Comparison of ENCODE assay signal across 8 cellular contexts in the genomic region with DNA sequence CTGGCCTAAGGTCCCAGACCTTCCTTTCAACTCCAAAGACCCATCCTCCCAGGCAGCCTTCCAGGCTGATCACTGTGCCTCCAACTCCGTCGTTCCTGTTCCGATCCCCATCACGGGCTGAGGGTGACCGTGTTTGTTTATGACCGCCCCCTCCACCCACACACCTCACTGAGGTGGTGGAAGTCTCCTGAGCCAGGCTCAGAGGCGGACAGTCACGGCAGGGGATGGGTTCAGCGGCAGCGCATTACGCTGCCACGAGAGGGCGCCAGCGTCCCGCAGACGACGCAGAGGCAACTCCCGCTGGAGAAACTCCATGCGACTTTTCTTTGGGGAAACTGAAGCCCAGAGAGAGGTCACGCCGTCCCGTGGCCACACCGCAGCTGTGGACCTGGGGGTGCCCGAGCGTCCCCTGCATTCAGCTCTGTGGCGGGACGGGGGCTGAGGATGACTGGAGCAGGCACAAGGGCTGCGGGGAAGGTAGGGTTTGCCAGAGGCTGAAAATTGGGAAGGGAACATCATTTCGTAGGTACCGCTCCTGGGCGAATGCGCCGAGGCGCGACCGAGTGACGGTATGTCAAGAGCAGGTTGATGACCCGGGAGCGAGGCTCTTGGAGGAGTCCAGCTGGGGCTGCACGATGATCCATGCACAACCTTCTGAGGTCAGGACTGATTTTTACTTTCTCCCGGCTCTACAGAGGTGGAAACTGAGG. TPM values are rescaled to one million over a fixed set of nuclear protein-coding genes. Genes with fewer than 3 reads are reported as not detected.
A peak's percentile ranks its signal among the peaks of the same experiment; 100 is the strongest.
DNase-seq lines count a peak whose midpoint lies in the region; ATAC-seq and TF ChIP-seq lines count a peak whose summit lies in the region.

No MANE protein-coding gene starts in this region.

- intact Hi-C loops in mucosa of descending colon (cut with DNase I, micrococcal nuclease), result loop anchor here (2.0 to 5.0 kb wide), 2 partner anchors 50 to 52 kb away; no protein-coding TSS in a partner anchor

- peak overlapping the region; percentile 11 for H3K27ac ChIP-seq in epithelial cell of prostate

- ATAC-seq in HG03378 (IDR thresholded peaks at IDR 0.05; ENCODE audit: unreplicated experiment) (peak; percentile 47), mucosa of descending colon (peak; percentile 90)

- H3K4me3 ChIP-seq in mucosa of descending colon, result no peak overlapping the region

- DNase-seq in NCI-H510A treated with DMSO at 0.1 percent for 48 hours (lab: John Stamatoyannopoulos, UW), result peak; percentile 71
- DNase-seq in NCI-H510A (lab: John Stamatoyannopoulos, UW), result no peak
- peak; percentile 53 for DNase-seq in NOMO-1 treated with dmso at 0.1 percent for 144 hours (lab: John Stamatoyannopoulos, UW; ENCODE audit: unreplicated experiment)
- DNase-seq in activated T-cell treated with anti-CD3 and anti-CD28 coated beads for 24 hours (ENCODE audit: low read depth), result peak; percentile 71
- no peak for DNase-seq in epithelial cell of prostate (ENCODE audit: low read depth, low spot score)
- peak; percentile 87 to 91 (median 90) for DNase-seq in mucosa of descending colon
- DNase-seq in stimulated activated CD8-positive, alpha-beta memory T cell treated with anti-CD3 and anti-CD28 coated beads, Interleukin-4, amount 100 ng/mL, for 1 hour (ENCODE audit: low read depth in 2 of 2, low spot score in 1 of 2), result peak; percentile 60 to 69

- peaks cover 2% of the 10 kb centered on the region for H3K4me1 ChIP-seq in mucosa of descending colon (ENCODE audit: low read depth)

- H3K36me3 ChIP-seq in mucosa of descending colon (ENCODE audit: low read depth), result peaks cover 13% of the 10 kb centered on the region

- TF ChIP-seq CTCF in mucosa of descending colon (IDR thresholded peaks at IDR 0.05), result peak; percentile 99

- H3K9me3 ChIP-seq in mucosa of descending colon, result no peaks in the 10 kb centered on the region

RNA-seq across cellular contexts. Expression of a gene that starts 0.9 kb away (rescaled TPM):
- total RNA-seq in mucosa of descending colon, result 10 to 100 TPM; 26.4 to 31.1 (median 30.8) TPM

RNA-seq across cellular contexts. Expression of a gene that starts 40.1 kb away (rescaled TPM):
- under 1 TPM in 1 of 3 donors, not detected in 2; 0.79 TPM for total RNA-seq in mucosa of descending colon

Comparison
In these comparisons a context has a peak if more than half of its experiments do, and no peak if none do; other contexts are left out.
1. DNase-seq: peak in NCI-H510A treated with DMSO at 0.1 percent for 48 hours (single experiment), NOMO-1 treated with dmso at 0.1 percent for 144 hours (single experiment), activated T-cell treated with anti-CD3 and anti-CD28 coated beads for 24 hours (single experiment), mucosa of descending colon (3 of 3) and stimulated activated CD8-positive, alpha-beta memory T cell treated with anti-CD3 and anti-CD28 coated beads, Interleukin-4, amount 100 ng/mL, for 1 hour (2 of 2); none in NCI-H510A (single experiment) and epithelial cell of prostate (single experiment).